1 cellular context compared by ENCODE assay signal in genomic region chr1:100038401-100039306, GRCh38.
TF ChIP-seq lines count a peak whose summit lies in the region.

No MANE protein-coding gene starts in this region.

TF ChIP-seq in GM12878, 131 proteins besides CTCF, POLR2A, EP300 and RAD21 (continued from another document and continues in another):
- TF ChIP-seq, protein P1, sequence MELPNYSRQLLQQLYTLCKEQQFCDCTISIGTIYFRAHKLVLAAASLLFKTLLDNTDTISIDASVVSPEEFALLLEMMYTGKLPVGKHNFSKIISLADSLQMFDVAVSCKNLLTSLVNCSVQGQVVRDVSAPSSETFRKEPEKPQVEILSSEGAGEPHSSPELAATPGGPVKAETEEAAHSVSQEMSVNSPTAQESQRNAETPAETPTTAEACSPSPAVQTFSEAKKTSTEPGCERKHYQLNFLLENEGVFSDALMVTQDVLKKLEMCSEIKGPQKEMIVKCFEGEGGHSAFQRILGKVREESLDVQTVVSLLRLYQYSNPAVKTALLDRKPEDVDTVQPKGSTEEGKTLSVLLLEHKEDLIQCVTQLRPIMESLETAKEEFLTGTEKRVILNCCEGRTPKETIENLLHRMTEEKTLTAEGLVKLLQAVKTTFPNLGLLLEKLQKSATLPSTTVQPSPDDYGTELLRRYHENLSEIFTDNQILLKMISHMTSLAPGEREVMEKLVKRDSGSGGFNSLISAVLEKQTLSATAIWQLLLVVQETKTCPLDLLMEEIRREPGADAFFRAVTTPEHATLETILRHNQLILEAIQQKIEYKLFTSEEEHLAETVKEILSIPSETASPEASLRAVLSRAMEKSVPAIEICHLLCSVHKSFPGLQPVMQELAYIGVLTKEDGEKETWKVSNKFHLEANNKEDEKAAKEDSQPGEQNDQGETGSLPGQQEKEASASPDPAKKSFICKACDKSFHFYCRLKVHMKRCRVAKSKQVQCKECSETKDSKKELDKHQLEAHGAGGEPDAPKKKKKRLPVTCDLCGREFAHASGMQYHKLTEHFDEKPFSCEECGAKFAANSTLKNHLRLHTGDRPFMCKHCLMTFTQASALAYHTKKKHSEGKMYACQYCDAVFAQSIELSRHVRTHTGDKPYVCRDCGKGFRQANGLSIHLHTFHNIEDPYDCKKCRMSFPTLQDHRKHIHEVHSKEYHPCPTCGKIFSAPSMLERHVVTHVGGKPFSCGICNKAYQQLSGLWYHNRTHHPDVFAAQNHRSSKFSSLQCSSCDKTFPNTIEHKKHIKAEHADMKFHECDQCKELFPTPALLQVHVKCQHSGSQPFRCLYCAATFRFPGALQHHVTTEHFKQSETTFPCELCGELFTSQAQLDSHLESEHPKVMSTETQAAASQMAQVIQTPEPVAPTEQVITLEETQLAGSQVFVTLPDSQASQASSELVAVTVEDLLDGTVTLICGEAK (IDR thresholded peaks at IDR 0.05; ENCODE audit: borderline replicate concordance), result peak; percentile 52; the same call in 1 of the 2 replicates
- TF ChIP-seq, protein P2, sequence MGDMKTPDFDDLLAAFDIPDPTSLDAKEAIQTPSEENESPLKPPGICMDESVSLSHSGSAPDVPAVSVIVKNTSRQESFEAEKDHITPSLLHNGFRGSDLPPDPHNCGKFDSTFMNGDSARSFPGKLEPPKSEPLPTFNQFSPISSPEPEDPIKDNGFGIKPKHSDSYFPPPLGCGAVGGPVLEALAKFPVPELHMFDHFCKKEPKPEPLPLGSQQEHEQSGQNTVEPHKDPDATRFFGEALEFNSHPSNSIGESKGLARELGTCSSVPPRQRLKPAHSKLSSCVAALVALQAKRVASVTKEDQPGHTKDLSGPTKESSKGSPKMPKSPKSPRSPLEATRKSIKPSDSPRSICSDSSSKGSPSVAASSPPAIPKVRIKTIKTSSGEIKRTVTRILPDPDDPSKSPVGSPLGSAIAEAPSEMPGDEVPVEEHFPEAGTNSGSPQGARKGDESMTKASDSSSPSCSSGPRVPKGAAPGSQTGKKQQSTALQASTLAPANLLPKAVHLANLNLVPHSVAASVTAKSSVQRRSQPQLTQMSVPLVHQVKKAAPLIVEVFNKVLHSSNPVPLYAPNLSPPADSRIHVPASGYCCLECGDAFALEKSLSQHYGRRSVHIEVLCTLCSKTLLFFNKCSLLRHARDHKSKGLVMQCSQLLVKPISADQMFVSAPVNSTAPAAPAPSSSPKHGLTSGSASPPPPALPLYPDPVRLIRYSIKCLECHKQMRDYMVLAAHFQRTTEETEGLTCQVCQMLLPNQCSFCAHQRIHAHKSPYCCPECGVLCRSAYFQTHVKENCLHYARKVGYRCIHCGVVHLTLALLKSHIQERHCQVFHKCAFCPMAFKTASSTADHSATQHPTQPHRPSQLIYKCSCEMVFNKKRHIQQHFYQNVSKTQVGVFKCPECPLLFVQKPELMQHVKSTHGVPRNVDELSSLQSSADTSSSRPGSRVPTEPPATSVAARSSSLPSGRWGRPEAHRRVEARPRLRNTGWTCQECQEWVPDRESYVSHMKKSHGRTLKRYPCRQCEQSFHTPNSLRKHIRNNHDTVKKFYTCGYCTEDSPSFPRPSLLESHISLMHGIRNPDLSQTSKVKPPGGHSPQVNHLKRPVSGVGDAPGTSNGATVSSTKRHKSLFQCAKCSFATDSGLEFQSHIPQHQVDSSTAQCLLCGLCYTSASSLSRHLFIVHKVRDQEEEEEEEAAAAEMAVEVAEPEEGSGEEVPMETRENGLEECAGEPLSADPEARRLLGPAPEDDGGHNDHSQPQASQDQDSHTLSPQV (IDR thresholded peaks at IDR 0.05), result no peak
- TF ChIP-seq IKZF1 (conservative IDR thresholded peaks at IDR 0.05) (peak; percentile 65), CREB1 (IDR thresholded peaks at IDR 0.05; ENCODE audit: low read depth) (peak; percentile 85), SMARCA5 (IDR thresholded peaks at IDR 0.05) (peak; percentile 23; the same call in 1 of the 2 replicates), GATAD2B (conservative IDR thresholded peaks at IDR 0.05; ENCODE audit: low read depth) (peak; percentile 48; the same call in 1 of the 2 replicates), GABPA (IDR thresholded peaks at IDR 0.05; ENCODE audit: low read depth) (peak; percentile 44; the same call in 1 of the 2 replicates), REST (IDR thresholded peaks at IDR 0.05; ENCODE audit: low read depth, low read length) (no peak), MTA2 (IDR thresholded peaks at IDR 0.05; ENCODE audit: low read depth) (peak; percentile 28; the same call in 1 of the 2 replicates), CREM (IDR thresholded peaks at IDR 0.05; ENCODE audit: low read depth) (peak; percentile 76; the same call in 1 of the 2 replicates), RAD51 (IDR thresholded peaks at IDR 0.05) (no peak), ZNF687 (IDR thresholded peaks at IDR 0.05) (peak; percentile 35; the same call in 1 of the 2 replicates), BACH1 (IDR thresholded peaks at IDR 0.05; ENCODE audit: borderline replicate concordance) (peak; percentile 38; the same call in 1 of the 2 replicates), NR2F1 (conservative IDR thresholded peaks at IDR 0.05) (peak; percentile 40), RCOR1 (conservative IDR thresholded peaks at IDR 0.05; ENCODE audit: low read depth, low read length) (no peak), IKZF2 (IDR thresholded peaks at IDR 0.05) (peak; percentile 27 to 40; a peak in 1 of 4 replicates), TCF7 (IDR thresholded peaks at IDR 0.05; ENCODE audit: borderline replicate concordance) (peak; percentile 8; the same call in 1 of the 2 replicates), CBFB (IDR thresholded peaks at IDR 0.05; ENCODE audit: low read depth) (0 out of 2 replicates have a peak, but pooled peaks have one; percentile 5), MLLT1 (IDR thresholded peaks at IDR 0.05) (peak; percentile 68), SMAD1 (IDR thresholded peaks at IDR 0.05; ENCODE audit: low read depth, partially characterized antibody) (no peak), ZBED1 (IDR thresholded peaks at IDR 0.05; ENCODE audit: borderline replicate concordance) (0 out of 2 replicates have a peak, but pooled peaks have one; percentile 43), NRF1 (conservative IDR thresholded peaks at IDR 0.05; ENCODE audit: low read depth, low read length) (no peak), ATF2 (IDR thresholded peaks at IDR 0.05; ENCODE audit: low read length) (peak; percentile 72; the same call in 1 of the 2 replicates), ATF7 (IDR thresholded peaks at IDR 0.05; ENCODE audit: low read depth) (peak; percentile 39), SIN3A (IDR thresholded peaks at IDR 0.05; ENCODE audit: low read depth, low read length) (peak; percentile 63; the same call in 1 of the 2 replicates), CBX5 (IDR thresholded peaks at IDR 0.05; ENCODE audit: low read depth) (0 out of 2 replicates have a peak, but pooled peaks have one; percentile 34), ETV6 (conservative IDR thresholded peaks at IDR 0.05 in 1 of 2, IDR thresholded peaks at IDR 0.05 in 1 of 2; ENCODE audit: borderline replicate concordance in 1 of 2, low read depth in 1 of 2) (peak in 1 of 2 experiments; percentile 88; a peak in 2 of 4 replicates)
- TF ChIP-seq, protein P3, sequence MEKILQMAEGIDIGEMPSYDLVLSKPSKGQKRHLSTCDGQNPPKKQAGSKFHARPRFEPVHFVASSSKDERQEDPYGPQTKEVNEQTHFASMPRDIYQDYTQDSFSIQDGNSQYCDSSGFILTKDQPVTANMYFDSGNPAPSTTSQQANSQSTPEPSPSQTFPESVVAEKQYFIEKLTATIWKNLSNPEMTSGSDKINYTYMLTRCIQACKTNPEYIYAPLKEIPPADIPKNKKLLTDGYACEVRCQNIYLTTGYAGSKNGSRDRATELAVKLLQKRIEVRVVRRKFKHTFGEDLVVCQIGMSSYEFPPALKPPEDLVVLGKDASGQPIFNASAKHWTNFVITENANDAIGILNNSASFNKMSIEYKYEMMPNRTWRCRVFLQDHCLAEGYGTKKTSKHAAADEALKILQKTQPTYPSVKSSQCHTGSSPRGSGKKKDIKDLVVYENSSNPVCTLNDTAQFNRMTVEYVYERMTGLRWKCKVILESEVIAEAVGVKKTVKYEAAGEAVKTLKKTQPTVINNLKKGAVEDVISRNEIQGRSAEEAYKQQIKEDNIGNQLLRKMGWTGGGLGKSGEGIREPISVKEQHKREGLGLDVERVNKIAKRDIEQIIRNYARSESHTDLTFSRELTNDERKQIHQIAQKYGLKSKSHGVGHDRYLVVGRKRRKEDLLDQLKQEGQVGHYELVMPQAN (conservative IDR thresholded peaks at IDR 0.05), result peak; percentile 78
- TF ChIP-seq, protein P4, sequence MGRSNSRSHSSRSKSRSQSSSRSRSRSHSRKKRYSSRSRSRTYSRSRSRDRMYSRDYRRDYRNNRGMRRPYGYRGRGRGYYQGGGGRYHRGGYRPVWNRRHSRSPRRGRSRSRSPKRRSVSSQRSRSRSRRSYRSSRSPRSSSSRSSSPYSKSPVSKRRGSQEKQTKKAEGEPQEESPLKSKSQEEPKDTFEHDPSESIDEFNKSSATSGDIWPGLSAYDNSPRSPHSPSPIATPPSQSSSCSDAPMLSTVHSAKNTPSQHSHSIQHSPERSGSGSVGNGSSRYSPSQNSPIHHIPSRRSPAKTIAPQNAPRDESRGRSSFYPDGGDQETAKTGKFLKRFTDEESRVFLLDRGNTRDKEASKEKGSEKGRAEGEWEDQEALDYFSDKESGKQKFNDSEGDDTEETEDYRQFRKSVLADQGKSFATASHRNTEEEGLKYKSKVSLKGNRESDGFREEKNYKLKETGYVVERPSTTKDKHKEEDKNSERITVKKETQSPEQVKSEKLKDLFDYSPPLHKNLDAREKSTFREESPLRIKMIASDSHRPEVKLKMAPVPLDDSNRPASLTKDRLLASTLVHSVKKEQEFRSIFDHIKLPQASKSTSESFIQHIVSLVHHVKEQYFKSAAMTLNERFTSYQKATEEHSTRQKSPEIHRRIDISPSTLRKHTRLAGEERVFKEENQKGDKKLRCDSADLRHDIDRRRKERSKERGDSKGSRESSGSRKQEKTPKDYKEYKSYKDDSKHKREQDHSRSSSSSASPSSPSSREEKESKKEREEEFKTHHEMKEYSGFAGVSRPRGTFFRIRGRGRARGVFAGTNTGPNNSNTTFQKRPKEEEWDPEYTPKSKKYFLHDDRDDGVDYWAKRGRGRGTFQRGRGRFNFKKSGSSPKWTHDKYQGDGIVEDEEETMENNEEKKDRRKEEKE (IDR thresholded peaks at IDR 0.05), result no peak
